ENCODE assay signal across 28 cellular contexts in the genomic region with DNA sequence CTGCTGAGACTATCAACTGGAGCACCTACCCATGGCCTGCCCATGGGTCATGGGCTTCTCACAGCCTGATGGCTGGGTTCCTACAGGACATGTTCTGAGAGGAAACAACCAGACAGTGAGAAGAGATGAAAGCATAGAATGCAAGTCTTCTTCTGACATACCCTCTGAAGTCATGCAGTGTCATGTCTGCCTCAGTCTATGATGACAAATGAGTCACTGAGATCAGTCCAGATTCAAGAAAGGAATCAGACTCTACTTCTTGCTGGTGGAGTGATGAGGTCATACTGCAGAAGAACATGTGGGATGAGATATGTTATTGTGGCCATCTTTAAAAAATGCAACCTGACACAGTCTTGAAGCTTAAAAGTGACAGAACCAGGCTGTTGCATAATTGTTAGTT.
DNase-seq lines count a peak whose midpoint lies in the region; ATAC-seq, FAIRE-seq and TF ChIP-seq lines count a peak whose summit lies in the region.
"Had no signal": no experiment of that assay in that cellular context is flagged by ENCODE, and none has a peak within 500 bp of the region (broad histone marks: within the 10 kb centered on the region; RNA-seq: fewer than 3 reads in every experiment).

No MANE protein-coding gene starts in this region.

- TF ChIP-seq POLR2A in H54 (IDR thresholded peaks at IDR 0.05; ENCODE audit: low read depth, low read length) (no peak), tibial nerve (IDR thresholded peaks at IDR 0.05) (no peak)

- H3K36me3 Mint-ChIP-seq in T-cell = no peaks in the 10 kb centered on the region
- no peaks in the 10 kb centered on the region for H3K36me3 Mint-ChIP-seq in endodermal cell (ENCODE audit: low read depth)
- H3K36me3 Mint-ChIP-seq: activated naive CD8-positive, alpha-beta T cell treated with anti-CD3 and anti-CD28 coated beads, Interleukin-2, amount 10 ng/mL, durations not matched to agents 7 days and 5 days; IgD-negative memory B cell; naive B cell; stimulated activated naive B cell treated with anti-CD40 and anti-IgM and Interleukin-4, amounts not matched to agents 10 μg/mL and 1 μg/mL and 100 μg/mL, for 72 hours had no signal

- CTCF ChIA-PET in T-cell (lab: Charles Lee) = no interaction called here

- POLR2A ChIA-PET in T-cell (lab: Charles Lee) = no interaction called here

- no peak overlapping the region for H2AFZ ChIP-seq in mesenchymal stem cell (ENCODE audit: low read depth, low read length)

- TF ChIP-seq CTCF in tibial nerve (IDR thresholded peaks at IDR 0.05) = no peak
- TF ChIP-seq CTCF in endodermal cell (conservative IDR thresholded peaks at IDR 0.05) = no peak

- H2BK15ac ChIP-seq in mesenchymal stem cell (ENCODE audit: low read depth, poor library complexity, severe bottlenecking) = no peak overlapping the region

- H3K4ac ChIP-seq in mesenchymal stem cell (ENCODE audit: low read depth in 1 of 2, low read length in 2 of 2) = no peak overlapping the region

- H3K4me2 ChIP-seq in mesenchymal stem cell (ENCODE audit: low read length, poor library complexity, severe bottlenecking) = no peak overlapping the region

- no peak for DNase-seq in H54 (ENCODE audit: insufficient read length, low spot score)
- peak; percentile 48 for DNase-seq in NCI-H226
- peak; percentile 37 for DNase-seq in epithelial cell of prostate (ENCODE audit: low read depth, low spot score)
- peak; percentile 25 for DNase-seq in mesenchymal stem cell
- DNase-seq in T-cell = no peak
- DNase-seq in tibial nerve (ENCODE audit: low spot score in 2 of 2) = no peak
- DNase-seq in endodermal cell = no peak
- DNase-seq: activated CD4-positive, alpha-beta T cell treated with anti-CD3 and anti-CD28 coated beads for 36 hours; activated effector memory CD4-positive, alpha-beta T cell treated with anti-CD3 and anti-CD28 coated beads, Interleukin-2, amount 50 U/mL, for 16 hours; activated naive CD8-positive, alpha-beta T cell treated with anti-CD3 and anti-CD28 coated beads, Interleukin-2, amount 10 ng/mL, durations not matched to agents 7 days and 5 days; Caco-2; DMS79; hypothalamus; left ventricle myocardium inferior; naive B cell; NCI-H1105; NCI-H2029; NCI-H748 treated with DMSO at 0.1 percent for 48 hours; RPMI8226; sigmoid colon; stimulated activated CD4-positive, alpha-beta T cell treated with anti-CD3 and anti-CD28 coated beads, Interleukin-4, amount 100 ng/mL, for 4 hours; stimulated activated naive B cell treated with anti-CD40 and anti-IgM and Interleukin-4, amounts not matched to agents 10 μg/mL and 1 μg/mL and 100 μg/mL, for 72 hours; T-helper 2 cell had no signal

- no peak overlapping the region for H3K23ac ChIP-seq in mesenchymal stem cell (ENCODE audit: low read length in 2 of 2)

- H3K27ac Mint-ChIP-seq in T-cell (no peak overlapping the region), endodermal cell (no peak overlapping the region)
- H3K27ac Mint-ChIP-seq: activated CD4-positive, alpha-beta T cell treated with anti-CD3 and anti-CD28 coated beads for 36 hours; activated naive CD8-positive, alpha-beta T cell treated with anti-CD3 and anti-CD28 coated beads, Interleukin-2, amount 10 ng/mL, durations not matched to agents 7 days and 5 days; IgD-negative memory B cell; naive B cell; stimulated activated naive B cell treated with anti-CD40 and anti-IgM and Interleukin-4, amounts not matched to agents 10 μg/mL and 1 μg/mL and 100 μg/mL, for 72 hours had no signal

- no peak overlapping the region for H2BK12ac ChIP-seq in mesenchymal stem cell (ENCODE audit: low read length in 2 of 2)

- H4K91ac ChIP-seq in mesenchymal stem cell (ENCODE audit: low read length) = no peak overlapping the region

- H2BK5ac ChIP-seq in mesenchymal stem cell (ENCODE audit: low read depth, low read length, poor library complexity, severe bottlenecking) = no peak overlapping the region

- H3K27ac ChIP-seq in epithelial cell of prostate (peak overlapping the region; percentile 12), mesenchymal stem cell (ENCODE audit: low read length, poor library complexity, severe bottlenecking) (no peak overlapping the region), tibial nerve (no peak overlapping the region), endodermal cell (ENCODE audit: low read depth, low read length) (no peak overlapping the region)
- H3K27ac ChIP-seq: C4-2B, left ventricle myocardium inferior, prostate gland, sigmoid colon had no signal

- no peak overlapping the region for H3K4me3 Mint-ChIP-seq in T-cell
- H3K4me3 Mint-ChIP-seq in endodermal cell = no peak overlapping the region
- H3K4me3 Mint-ChIP-seq: activated CD4-positive, alpha-beta T cell treated with anti-CD3 and anti-CD28 coated beads for 36 hours; activated naive CD8-positive, alpha-beta T cell treated with anti-CD3 and anti-CD28 coated beads, Interleukin-2, amount 10 ng/mL, durations not matched to agents 7 days and 5 days; IgD-negative memory B cell; naive B cell; stimulated activated naive B cell treated with anti-CD40 and anti-IgM and Interleukin-4, amounts not matched to agents 10 μg/mL and 1 μg/mL and 100 μg/mL, for 72 hours had no signal

- no peak overlapping the region for H3K9ac ChIP-seq in mesenchymal stem cell (ENCODE audit: low read length)
- H3K9ac ChIP-seq in endodermal cell (ENCODE audit: extremely low read depth, low read length, poor library complexity, severe bottlenecking) = no peak overlapping the region

- no peak overlapping the region for H3K4me3 ChIP-seq in mesenchymal stem cell (ENCODE audit: insufficient read depth in 1 of 2, low read depth in 1 of 2, low read length in 2 of 2)
- no peak overlapping the region for H3K4me3 ChIP-seq in tibial nerve
- no peak overlapping the region for H3K4me3 ChIP-seq in endodermal cell (ENCODE audit: low read length)
- H3K4me3 ChIP-seq: left ventricle myocardium inferior, prostate gland, sigmoid colon had no signal

- no peak overlapping the region for H3K14ac ChIP-seq in mesenchymal stem cell (ENCODE audit: low read length in 2 of 2)

- H3K18ac ChIP-seq in mesenchymal stem cell (ENCODE audit: low read depth in 1 of 2, low read length in 2 of 2) = no peak overlapping the region

- FAIRE-seq in H54 (lab: Jason Lieb, UNC) = peak; percentile 15
- FAIRE-seq: GM18507 had no signal

- no peaks in the 10 kb centered on the region for H3K36me3 ChIP-seq in mesenchymal stem cell (ENCODE audit: control insufficient read depth in 1 of 2, insufficient read depth in 2 of 2, low read depth in 1 of 2, low read length in 2 of 2)
- H3K36me3 ChIP-seq in tibial nerve = no peaks in the 10 kb centered on the region
- H3K36me3 ChIP-seq in endodermal cell (ENCODE audit: control insufficient read depth, insufficient read depth, low read length) = no peaks in the 10 kb centered on the region
- H3K36me3 ChIP-seq: left ventricle myocardium inferior, prostate gland, sigmoid colon had no signal

- ATAC-seq in T-cell (replicated peaks in 1 of 4) = no peak
- no peak for ATAC-seq in GM19467 (IDR thresholded peaks at IDR 0.05; ENCODE audit: unreplicated experiment)
- ATAC-seq: activated CD4-positive, alpha-beta T cell treated with anti-CD3 and anti-CD28 coated beads for 36 hours; stimulated activated naive B cell treated with anti-CD40 and anti-IgM and Interleukin-4, amounts not matched to agents 10 μg/mL and 1 μg/mL and 100 μg/mL, for 72 hours had no signal

- peaks cover 9 to 36% of the 10 kb centered on the region in 2 donors for H3K27me3 Mint-ChIP-seq in T-cell
- peaks cover 4% of the 10 kb centered on the region for H3K27me3 Mint-ChIP-seq in endodermal cell (ENCODE audit: insufficient read depth)

- no peaks in the 10 kb centered on the region for H3K9me3 ChIP-seq in mesenchymal stem cell (ENCODE audit: control insufficient read depth, low read length)
- H3K9me3 ChIP-seq in tibial nerve = no peaks in the 10 kb centered on the region
- no peaks in the 10 kb centered on the region for H3K9me3 ChIP-seq in endodermal cell (ENCODE audit: control insufficient read depth, low read length)
- H3K9me3 ChIP-seq: left ventricle myocardium inferior, prostate gland, sigmoid colon had no signal

- H2AK5ac ChIP-seq in mesenchymal stem cell (ENCODE audit: low read length, severe bottlenecking) = no peak overlapping the region

- no peak overlapping the region for H4K8ac ChIP-seq in mesenchymal stem cell (ENCODE audit: low read length)

- no peak for TF ChIP-seq EP300 in tibial nerve (IDR thresholded peaks at IDR 0.05)

- H3K9me3 Mint-ChIP-seq in T-cell (no peaks in the 10 kb centered on the region), endodermal cell (no peaks in the 10 kb centered on the region)
- H3K9me3 Mint-ChIP-seq: activated naive CD8-positive, alpha-beta T cell treated with anti-CD3 and anti-CD28 coated beads, Interleukin-2, amount 10 ng/mL, durations not matched to agents 7 days and 5 days had no signal

- no peak overlapping the region for H2BK120ac ChIP-seq in mesenchymal stem cell (ENCODE audit: low read depth, low read length)

- H3K79me1 ChIP-seq in mesenchymal stem cell (replicated peaks; ENCODE audit: low read length, poor library complexity, severe bottlenecking) = no peaks in the 10 kb centered on the region

- H3K4me1 Mint-ChIP-seq in T-cell = no peaks in the 10 kb centered on the region
- peaks cover 12% of the 10 kb centered on the region for H3K4me1 Mint-ChIP-seq in endodermal cell
- H3K4me1 Mint-ChIP-seq: activated CD4-positive, alpha-beta T cell treated with anti-CD3 and anti-CD28 coated beads for 36 hours; activated naive CD8-positive, alpha-beta T cell treated with anti-CD3 and anti-CD28 coated beads, Interleukin-2, amount 10 ng/mL, durations not matched to agents 7 days and 5 days; naive B cell; stimulated activated naive B cell treated with anti-CD40 and anti-IgM and Interleukin-4, amounts not matched to agents 10 μg/mL and 1 μg/mL and 100 μg/mL, for 72 hours had no signal

- H3K27me3 ChIP-seq in mesenchymal stem cell (ENCODE audit: control insufficient read depth in 1 of 2, insufficient read depth in 1 of 2, low read length in 2 of 2) (no peaks in the 10 kb centered on the region), tibial nerve (no peaks in the 10 kb centered on the region), endodermal cell (ENCODE audit: control insufficient read depth, insufficient read depth, low read length, poor library complexity, severe bottlenecking) (no peaks in the 10 kb centered on the region)
- H3K27me3 ChIP-seq: sigmoid colon had no signal

- H3K4me1 ChIP-seq in mesenchymal stem cell (ENCODE audit: control insufficient read depth, insufficient read depth, low read depth, low read length) (peaks cover 1% of the 10 kb centered on the region), tibial nerve (no peaks in the 10 kb centered on the region), endodermal cell (ENCODE audit: control insufficient read depth, insufficient read depth, low read length) (peaks cover 7% of the 10 kb centered on the region)
- H3K4me1 ChIP-seq: left ventricle myocardium inferior, prostate gland had no signal

Comparison
In these comparisons a context has a peak if more than half of its experiments do, and no peak if none do; other contexts are left out.
1. DNase-seq: peak in NCI-H226 (single experiment), epithelial cell of prostate (single experiment) and mesenchymal stem cell (single experiment); none in H54 (single experiment), T-cell (0 of 34), tibial nerve (0 of 2) and endodermal cell (single experiment).